In genomic region chr14:31265701-31266398, GRCh38 we compare ENCODE assay signal across 1 cellular context.
TF ChIP-seq lines count a peak whose summit lies in the region.

No MANE protein-coding gene starts in this region.

TF ChIP-seq in HepG2, 621 proteins besides CTCF, POLR2A, EP300 and RAD21 (continued from another document and continues in another):
- TF ChIP-seq ZMAT3 (CRISPR knock-in tag; conservative IDR thresholded peaks at IDR 0.05) (0 out of 2 replicates have a peak, but pooled peaks have one; percentile 59), HMG20A (CRISPR knock-in tag; IDR thresholded peaks at IDR 0.05; ENCODE audit: borderline replicate concordance) (peak; percentile 59; the same call in 1 of the 2 replicates), RAD51 (IDR thresholded peaks at IDR 0.05; ENCODE audit: borderline replicate concordance) (no peak), SRSF1 (optimal IDR thresholded peaks at IDR 0.05; ENCODE audit: low read depth, low read length) (no peak), ZNF446 (CRISPR knock-in tag; IDR thresholded peaks at IDR 0.05) (no peak), MTF1 (CRISPR knock-in tag; IDR thresholded peaks at IDR 0.05) (no peak), GLMP (CRISPR knock-in tag; IDR thresholded peaks at IDR 0.05; ENCODE audit: borderline replicate concordance) (no peak), U2AF2 (IDR thresholded peaks at IDR 0.05; ENCODE audit: low read depth, low read length) (no peak), SALL1 (CRISPR knock-in tag; IDR thresholded peaks at IDR 0.05) (peak; percentile 98), CENPT (CRISPR knock-in tag; IDR thresholded peaks at IDR 0.05; ENCODE audit: low read depth) (no peak), SOX6 (IDR thresholded peaks at IDR 0.05) (no peak), SOX6 (CRISPR knock-in tag; IDR thresholded peaks at IDR 0.05) (no peak), DNMT3B (CRISPR knock-in tag; conservative IDR thresholded peaks at IDR 0.05) (no peak), ZNF737 (CRISPR knock-in tag; IDR thresholded peaks at IDR 0.05; ENCODE audit: borderline replicate concordance) (no peak), ZSCAN5A (CRISPR knock-in tag; IDR thresholded peaks at IDR 0.05; ENCODE audit: borderline replicate concordance) (no peak; the same call in 1 of the 2 replicates), ADNP (CRISPR knock-in tag; IDR thresholded peaks at IDR 0.05) (0 out of 2 replicates have a peak, but pooled peaks have one; percentile 37), ZMAT5 (CRISPR knock-in tag; IDR thresholded peaks at IDR 0.05; ENCODE audit: borderline replicate concordance, low read depth) (no peak), KDM1A (CRISPR knock-in tag; IDR thresholded peaks at IDR 0.05) (no peak), ARNT2 (CRISPR knock-in tag; IDR thresholded peaks at IDR 0.05; ENCODE audit: low read depth) (no peak), HOMEZ (CRISPR knock-in tag; IDR thresholded peaks at IDR 0.05; ENCODE audit: low read depth) (peak; percentile 93), ZNF30 (CRISPR knock-in tag; IDR thresholded peaks at IDR 0.05) (no peak), POLR2G (IDR thresholded peaks at IDR 0.05; ENCODE audit: low read depth, low read length) (no peak), ZNF564 (CRISPR knock-in tag; IDR thresholded peaks at IDR 0.05) (no peak), IKZF1 (IDR thresholded peaks at IDR 0.05) (no peak), CHD2 (IDR thresholded peaks at IDR 0.05; ENCODE audit: low read depth, low read length) (no peak), KDM3A (CRISPR knock-in tag; IDR thresholded peaks at IDR 0.05; ENCODE audit: low read depth) (peak; percentile 71; the same call in 1 of the 2 replicates), ZNF3 (CRISPR knock-in tag; IDR thresholded peaks at IDR 0.05) (no peak), ZBED4 (CRISPR knock-in tag; IDR thresholded peaks at IDR 0.05; ENCODE audit: borderline replicate concordance) (peak; percentile 62; the same call in 1 of the 2 replicates), ZNF280D (CRISPR knock-in tag; IDR thresholded peaks at IDR 0.05) (0 out of 2 replicates have a peak, but pooled peaks have one; percentile 17), ZBTB7B (CRISPR knock-in tag; IDR thresholded peaks at IDR 0.05) (peak; percentile 83), ZNF280B (CRISPR knock-in tag; IDR thresholded peaks at IDR 0.05; ENCODE audit: borderline replicate concordance) (no peak), THRA (CRISPR knock-in tag; IDR thresholded peaks at IDR 0.05; ENCODE audit: borderline replicate concordance) (peak; percentile 78), ZNF430 (CRISPR knock-in tag; IDR thresholded peaks at IDR 0.05) (peak; percentile 78), ZNF550 (CRISPR knock-in tag; IDR thresholded peaks at IDR 0.05; ENCODE audit: borderline replicate concordance) (no peak), HMGA1 (CRISPR knock-in tag; conservative IDR thresholded peaks at IDR 0.05) (no peak), DMAP1 (CRISPR knock-in tag; IDR thresholded peaks at IDR 0.05) (no peak; the same call in 1 of the 2 replicates), ZNF121 (CRISPR knock-in tag; IDR thresholded peaks at IDR 0.05) (no peak), ZNF556 (CRISPR knock-in tag; IDR thresholded peaks at IDR 0.05; ENCODE audit: borderline replicate concordance) (peak; percentile 98), MEIS2 (CRISPR knock-in tag; IDR thresholded peaks at IDR 0.05) (peak; percentile 58; the same call in 1 of the 2 replicates), ZC3H13 (CRISPR knock-in tag; IDR thresholded peaks at IDR 0.05) (no peak), ZNF350 (CRISPR knock-in tag; IDR thresholded peaks at IDR 0.05; ENCODE audit: borderline replicate concordance, low read depth) (peak; percentile 50; the same call in 1 of the 2 replicates), IRX3 (CRISPR knock-in tag; IDR thresholded peaks at IDR 0.05; ENCODE audit: borderline replicate concordance, low read depth) (no peak), HOXA3 (CRISPR knock-in tag; IDR thresholded peaks at IDR 0.05) (peak; percentile 89), ZNF496 (CRISPR knock-in tag; IDR thresholded peaks at IDR 0.05; ENCODE audit: insufficient replicate concordance) (no peak), ZNF713 (CRISPR knock-in tag; IDR thresholded peaks at IDR 0.05) (0 out of 2 replicates have a peak, but pooled peaks have one; percentile 40), ZKSCAN1 (IDR thresholded peaks at IDR 0.05; ENCODE audit: low read length) (no peak), MED1 (CRISPR knock-in tag; IDR thresholded peaks at IDR 0.05) (peak; percentile 88), ZNF576 (CRISPR knock-in tag; IDR thresholded peaks at IDR 0.05) (no peak), ZNF235 (CRISPR knock-in tag; IDR thresholded peaks at IDR 0.05; ENCODE audit: borderline replicate concordance) (no peak), TIGD3 (CRISPR knock-in tag; IDR thresholded peaks at IDR 0.05; ENCODE audit: borderline replicate concordance) (no peak)
